In the genomic region with DNA sequence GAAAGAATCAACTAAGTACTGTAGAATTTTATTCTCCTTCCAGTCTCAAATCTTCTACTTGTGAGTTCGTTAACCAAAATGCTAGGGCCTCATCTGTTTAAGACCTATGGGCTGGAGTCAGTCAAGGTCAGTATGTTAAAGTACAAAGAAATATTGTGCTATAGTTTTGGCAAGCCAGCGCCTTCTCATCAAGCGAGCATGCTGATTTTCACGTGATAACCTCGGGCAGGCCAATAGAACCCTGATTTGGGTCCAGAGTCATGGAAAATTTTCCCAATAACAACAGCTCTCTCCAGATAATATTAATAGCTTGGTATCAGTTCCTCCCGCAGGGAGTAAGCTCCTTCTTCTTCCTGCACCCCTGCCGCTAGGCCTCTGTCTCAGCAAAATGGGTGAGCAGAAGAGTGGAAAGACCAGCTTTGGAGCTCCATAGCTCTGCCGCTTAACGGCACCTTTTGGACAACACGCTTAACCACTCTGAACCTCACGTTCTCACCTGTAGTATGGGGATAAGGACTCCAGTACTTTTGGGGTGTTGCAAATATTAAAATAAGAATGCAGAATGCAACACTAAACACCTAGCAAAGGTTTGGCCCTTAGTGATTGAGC, we compare ENCODE assay signal across 16 cellular contexts.
"Had no signal": no experiment of that assay in that cellular context is flagged by ENCODE, and none has a peak within 500 bp of the region (broad histone marks: within the 10 kb centered on the region; RNA-seq: fewer than 3 reads in every experiment).

No MANE protein-coding gene starts in this region.

- H3K36me3 ChIP-seq: cardiac muscle cell, colonic mucosa, esophagus squamous epithelium, left lung, neural progenitor cell, ovary had no signal

- H3K27ac Mint-ChIP-seq: activated CD4-positive, alpha-beta memory T cell treated with anti-CD3 and anti-CD28 coated beads, Interleukin-2, amount 10 ng/mL, durations not matched to agents 7 days and 5 days; activated T-cell treated with anti-CD3 and anti-CD28 coated beads, Interleukin-2, amount 50 U/mL, for 72 hours; neural progenitor cell; stimulated activated effector memory CD8-positive, alpha-beta T cell treated with anti-CD3 and anti-CD28 coated beads, Interleukin-12 subunit alpha, Interleukin-12 subunit beta, amount 100 ng/mL, for 72 hours had no signal

- H3K9me3 ChIP-seq: colonic mucosa, esophagus squamous epithelium, left lung, ovary had no signal

- H3K4me2 ChIP-seq: neural progenitor cell, smooth muscle cell had no signal

- H3K4me3 ChIP-seq: cardiac muscle cell, colonic mucosa, esophagus squamous epithelium, left lung, neural progenitor cell, ovary, smooth muscle cell had no signal

- H2AFZ ChIP-seq: neural progenitor cell had no signal

- DNase-seq: activated CD4-positive, alpha-beta memory T cell treated with anti-CD3 and anti-CD28 coated beads, Interleukin-2, amount 10 ng/mL, durations not matched to agents 7 days and 5 days; activated CD4-positive, alpha-beta T cell treated with anti-CD3 and anti-CD28 coated beads for 1 hour; activated CD8-positive, alpha-beta memory T cell treated with anti-CD3 and anti-CD28 coated beads, Interleukin-2, amount 50 U/mL, for 4 hours; activated naive CD4-positive, alpha-beta T cell; activated T-cell treated with anti-CD3 and anti-CD28 coated beads, Interleukin-2, amount 50 U/mL, for 72 hours; aorta; colonic mucosa; esophagus squamous epithelium; foreskin fibroblast; left lung; ovary; retina had no signal

- H3K27ac ChIP-seq: cardiac muscle cell, colonic mucosa, esophagus squamous epithelium, left lung, neural progenitor cell, ovary had no signal

- H3K4me3 Mint-ChIP-seq: activated CD4-positive, alpha-beta memory T cell treated with anti-CD3 and anti-CD28 coated beads, Interleukin-2, amount 10 ng/mL, durations not matched to agents 7 days and 5 days; activated T-cell treated with anti-CD3 and anti-CD28 coated beads, Interleukin-2, amount 50 U/mL, for 72 hours; neural progenitor cell; stimulated activated effector memory CD8-positive, alpha-beta T cell treated with anti-CD3 and anti-CD28 coated beads, Interleukin-12 subunit alpha, Interleukin-12 subunit beta, amount 100 ng/mL, for 72 hours had no signal

- H3K27me3 Mint-ChIP-seq: activated CD4-positive, alpha-beta memory T cell treated with anti-CD3 and anti-CD28 coated beads, Interleukin-2, amount 10 ng/mL, durations not matched to agents 7 days and 5 days had no signal

- ATAC-seq: activated T-cell treated with anti-CD3 and anti-CD28 coated beads, Interleukin-2, amount 50 U/mL, for 72 hours; left lung; stimulated activated effector memory CD8-positive, alpha-beta T cell treated with anti-CD3 and anti-CD28 coated beads, Interleukin-12 subunit alpha, Interleukin-12 subunit beta, amount 100 ng/mL, for 72 hours had no signal

- H3K27me3 ChIP-seq: cardiac muscle cell, colonic mucosa, esophagus squamous epithelium, left lung, neural progenitor cell, ovary had no signal

- H3K9me3 Mint-ChIP-seq: activated CD4-positive, alpha-beta memory T cell treated with anti-CD3 and anti-CD28 coated beads, Interleukin-2, amount 10 ng/mL, durations not matched to agents 7 days and 5 days; activated T-cell treated with anti-CD3 and anti-CD28 coated beads, Interleukin-2, amount 50 U/mL, for 72 hours; stimulated activated effector memory CD8-positive, alpha-beta T cell treated with anti-CD3 and anti-CD28 coated beads, Interleukin-12 subunit alpha, Interleukin-12 subunit beta, amount 100 ng/mL, for 72 hours had no signal

- H3K36me3 Mint-ChIP-seq: stimulated activated effector memory CD8-positive, alpha-beta T cell treated with anti-CD3 and anti-CD28 coated beads, Interleukin-12 subunit alpha, Interleukin-12 subunit beta, amount 100 ng/mL, for 72 hours had no signal
